Comparison of ENCODE assay signal across 10 cellular contexts in genomic region chr3:148998715-148999413, GRCh38. TPM values are rescaled to one million over a fixed set of nuclear protein-coding genes. Genes with fewer than 3 reads are reported as not detected.
DNase-seq lines count a peak whose midpoint lies in the region; ATAC-seq and TF ChIP-seq lines count a peak whose summit lies in the region.
"Had no signal": no experiment of that assay in that cellular context is flagged by ENCODE, and none has a peak within 500 bp of the region (broad histone marks: within the 10 kb centered on the region; RNA-seq: fewer than 3 reads in every experiment).

No MANE protein-coding gene starts in this region.

- in situ Hi-C loops in gastrocnemius medialis (cut with MboI; ENCODE audit: low sequenced_read_pairs in 4 of 4) = no loop called here

- H3K27ac ChIP-seq in gastrocnemius medialis = peak overlapping the region; percentile 98 to 100 (median 100)
- H3K27ac ChIP-seq: colonic mucosa had no signal

- TF ChIP-seq CTCF in gastrocnemius medialis (IDR thresholded peaks at IDR 0.05 in 4 of 5, conservative IDR thresholded peaks at IDR 0.05 in 1 of 5) = no peak

- H3K4me1 ChIP-seq in gastrocnemius medialis = peaks cover 58 to 64% of the 10 kb centered on the region in 2 donors
- H3K4me1 ChIP-seq: colonic mucosa had no signal

- no peaks in the 10 kb centered on the region for H3K9me3 Mint-ChIP-seq in activated CD4-positive, alpha-beta T cell treated with anti-CD3 and anti-CD28 coated beads for 36 hours (ENCODE audit: low read depth)
- H3K9me3 Mint-ChIP-seq in activated naive CD4-positive, alpha-beta T cell treated with anti-CD3 and anti-CD28 coated beads, Interleukin-2, amount 50 U/mL, for 72 hours = no peaks in the 10 kb centered on the region
- H3K9me3 Mint-ChIP-seq: memory B cell had no signal

- DNase-seq in activated CD4-positive, alpha-beta T cell treated with anti-CD3 and anti-CD28 coated beads for 36 hours = no peak
- no peak for DNase-seq in activated CD4-positive, alpha-beta T cell treated with anti-CD3 and anti-CD28 coated beads, Interleukin-2, amount 50 U/mL, for 48 hours
- no peak for DNase-seq in activated naive CD4-positive, alpha-beta T cell treated with anti-CD3 and anti-CD28 coated beads, Interleukin-2, amount 50 U/mL, for 72 hours (ENCODE audit: low spot score in 2 of 2)
- DNase-seq in gastrocnemius medialis (no peak), GM19238 (ENCODE audit: insufficient read length, low spot score) (no peak), activated gamma-delta T cell treated with Interleukin-2 at 50 U/mL for 16 hours (no peak), ureter (ENCODE audit: low spot score) (no peak)
- DNase-seq: colonic mucosa had no signal

- H3K4me1 Mint-ChIP-seq in activated CD4-positive, alpha-beta T cell treated with anti-CD3 and anti-CD28 coated beads for 36 hours = peaks cover 20% of the 10 kb centered on the region

- H3K27ac Mint-ChIP-seq in activated CD4-positive, alpha-beta T cell treated with anti-CD3 and anti-CD28 coated beads for 36 hours = peak overlapping the region; percentile 44
- H3K27ac Mint-ChIP-seq in activated naive CD4-positive, alpha-beta T cell treated with anti-CD3 and anti-CD28 coated beads, Interleukin-2, amount 50 U/mL, for 72 hours = peak overlapping the region in 1 of 2 donors; percentile 48
- H3K27ac Mint-ChIP-seq: memory B cell had no signal

- no peak for TF ChIP-seq POLR2A in gastrocnemius medialis (IDR thresholded peaks at IDR 0.05)

- H3K36me3 ChIP-seq in gastrocnemius medialis = peaks cover 3 to 67% of the 10 kb centered on the region in 2 donors

- peak; percentile 19 for ATAC-seq in activated CD4-positive, alpha-beta T cell treated with anti-CD3 and anti-CD28 coated beads for 36 hours
- ATAC-seq in HG03159 (IDR thresholded peaks at IDR 0.05; ENCODE audit: unreplicated experiment) = peak; percentile 40
- peak; percentile 18 to 53 for ATAC-seq in activated naive CD4-positive, alpha-beta T cell treated with anti-CD3 and anti-CD28 coated beads, Interleukin-2, amount 50 U/mL, for 72 hours
- no peak for ATAC-seq in gastrocnemius medialis

- no peaks in the 10 kb centered on the region for H3K27me3 Mint-ChIP-seq in activated CD4-positive, alpha-beta T cell treated with anti-CD3 and anti-CD28 coated beads for 36 hours
- H3K27me3 Mint-ChIP-seq: memory B cell had no signal

- H3K36me3 Mint-ChIP-seq in activated CD4-positive, alpha-beta T cell treated with anti-CD3 and anti-CD28 coated beads for 36 hours (ENCODE audit: low read depth) = peaks cover 32% of the 10 kb centered on the region
- H3K36me3 Mint-ChIP-seq in activated naive CD4-positive, alpha-beta T cell treated with anti-CD3 and anti-CD28 coated beads, Interleukin-2, amount 50 U/mL, for 72 hours = peaks cover 0 to 13% of the 10 kb centered on the region in 2 donors

- CTCF ChIA-PET in activated CD4-positive, alpha-beta T cell treated with anti-CD3 and anti-CD28 coated beads for 36 hours (lab: Charles Lee) = interaction anchor here (0.6 kb wide), 1 partner anchor 22 kb away, joined by 3 read pairs; no protein-coding TSS in a partner anchor

- no peaks in the 10 kb centered on the region for H3K9me3 ChIP-seq in gastrocnemius medialis
- H3K9me3 ChIP-seq: colonic mucosa had no signal

- intact Hi-C loops in activated CD4-positive, alpha-beta T cell treated with anti-CD3 and anti-CD28 coated beads for 36 hours (cut with DNase I, micrococcal nuclease) = no loop called here
- intact Hi-C loops in gastrocnemius medialis (cut with DNase I; ENCODE audit: low total_unique reads) = no loop called here

- no peak overlapping the region for H3K4me3 ChIP-seq in gastrocnemius medialis
- H3K4me3 ChIP-seq: colonic mucosa had no signal

- POLR2A ChIA-PET in activated CD4-positive, alpha-beta T cell treated with anti-CD3 and anti-CD28 coated beads for 36 hours (lab: Charles Lee) = no interaction called here

- no peak overlapping the region for H3K4me3 Mint-ChIP-seq in activated CD4-positive, alpha-beta T cell treated with anti-CD3 and anti-CD28 coated beads for 36 hours
- H3K4me3 Mint-ChIP-seq: memory B cell had no signal

- no peaks in the 10 kb centered on the region for H3K27me3 ChIP-seq in gastrocnemius medialis
- H3K27me3 ChIP-seq: colonic mucosa had no signal

RNA-seq across cellular contexts. Expression of gene GYG1, which starts 7.5 kb away (rescaled TPM):
- total RNA-seq in activated CD4-positive, alpha-beta T cell treated with anti-CD3 and anti-CD28 coated beads for 36 hours = 10 to 100 TPM; 13.3 to 14.0 TPM
- 10 to 100 TPM; 10.7 to 12.8 TPM for total RNA-seq in activated naive CD4-positive, alpha-beta T cell treated with anti-CD3 and anti-CD28 coated beads, Interleukin-2, amount 50 U/mL, for 72 hours
- total RNA-seq in gastrocnemius medialis (100 to 1,000 TPM; 298 to 526 (median 331) TPM), ureter (54.5 TPM)

Comparison
In these comparisons a context has a peak if more than half of its experiments do, and no peak if none do; other contexts are left out.
1. ATAC-seq: peak in activated CD4-positive, alpha-beta T cell treated with anti-CD3 and anti-CD28 coated beads for 36 hours (single experiment), HG03159 (single experiment) and activated naive CD4-positive, alpha-beta T cell treated with anti-CD3 and anti-CD28 coated beads, Interleukin-2, amount 50 U/mL, for 72 hours (2 of 2); none in gastrocnemius medialis (0 of 2).